9 cellular contexts compared by ENCODE assay signal in the genomic region with DNA sequence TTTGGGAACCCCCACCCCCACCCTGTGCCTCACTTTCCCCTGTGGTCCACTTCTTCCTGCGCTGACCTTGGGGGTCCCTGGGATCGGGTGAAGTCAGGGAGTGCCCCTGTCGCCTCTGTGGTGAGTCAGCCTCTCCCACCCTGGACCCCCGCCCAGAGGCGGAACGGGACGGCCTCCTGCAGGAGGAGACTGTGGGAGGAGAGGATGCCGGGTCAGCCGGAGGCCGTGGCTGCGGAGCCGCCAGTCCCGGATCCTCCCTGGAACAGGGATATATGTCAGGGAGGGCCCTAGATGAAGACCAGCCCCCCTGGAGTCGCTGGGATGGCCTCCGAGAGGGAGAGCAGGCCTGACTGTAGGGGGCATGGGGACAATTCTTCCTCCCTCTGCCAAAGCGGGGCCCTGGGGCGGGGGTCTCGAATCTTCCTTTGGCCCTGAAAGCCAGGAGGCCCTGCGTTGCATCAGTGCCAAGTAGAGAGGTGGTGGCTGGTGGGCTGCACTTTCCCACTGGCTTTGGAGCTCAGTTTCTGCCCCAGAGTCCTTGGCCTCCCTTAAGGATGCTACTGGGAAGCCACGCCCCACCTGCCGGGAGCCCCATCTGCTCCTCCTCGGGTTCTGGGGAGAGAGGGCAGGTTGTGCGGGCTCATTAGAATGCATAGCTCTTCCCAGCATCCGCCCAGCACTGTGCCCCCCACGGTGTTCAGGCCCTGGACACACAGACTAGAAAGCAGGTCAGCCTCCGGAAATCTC. TPM values are rescaled to one million over a fixed set of nuclear protein-coding genes. Genes with fewer than 3 reads are reported as not detected.
DNase-seq lines count a peak whose midpoint lies in the region; ATAC-seq and TF ChIP-seq lines count a peak whose summit lies in the region.
"Had no signal": no experiment of that assay in that cellular context is flagged by ENCODE, and none has a peak within 500 bp of the region (broad histone marks: within the 10 kb centered on the region; RNA-seq: fewer than 3 reads in every experiment).

No MANE protein-coding gene starts in this region.

- peaks cover 5% of the 10 kb centered on the region for H3K9me3 Mint-ChIP-seq in WTC11
- H3K9me3 Mint-ChIP-seq in activated T-helper 1 cell treated with anti-CD3 and anti-CD28 coated beads, Interleukin-12 subunit alpha, Interleukin-12 subunit beta, Interleukin-2, Interleukin-4 antibody, amounts not matched to agents 30 ng/mL and 10 ng/mL and 1 ng/mL, durations not matched to agents 14 hours and 24 hours and 36 hours, result no peaks in the 10 kb centered on the region

- peak overlapping the region; percentile 88 for H3K27ac Mint-ChIP-seq in WTC11
- no peak overlapping the region for H3K27ac Mint-ChIP-seq in activated T-helper 1 cell treated with anti-CD3 and anti-CD28 coated beads, Interleukin-12 subunit alpha, Interleukin-12 subunit beta, Interleukin-2, Interleukin-4 antibody, amounts not matched to agents 30 ng/mL and 10 ng/mL and 1 ng/mL, durations not matched to agents 14 hours and 24 hours and 36 hours

- ATAC-seq in WTC11 (peak; percentile 80), left ventricle myocardium superior (peak; percentile 73), GM21786 (IDR thresholded peaks at IDR 0.05; ENCODE audit: unreplicated experiment) (no peak), GM19467 (IDR thresholded peaks at IDR 0.05; ENCODE audit: unreplicated experiment) (no peak)

- peak overlapping the region; percentile 54 for H3K4me3 ChIP-seq in HFF-Myc (replicated peaks; ENCODE audit: low read depth, low read length)
- H3K4me3 ChIP-seq in retinal pigment epithelial cell (ENCODE audit: low read length), result peak overlapping the region; percentile 84

- H3K36me3 Mint-ChIP-seq in WTC11, result peaks cover 8% of the 10 kb centered on the region
- no peaks in the 10 kb centered on the region for H3K36me3 Mint-ChIP-seq in activated T-helper 1 cell treated with anti-CD3 and anti-CD28 coated beads, Interleukin-12 subunit alpha, Interleukin-12 subunit beta, Interleukin-2, Interleukin-4 antibody, amounts not matched to agents 30 ng/mL and 10 ng/mL and 1 ng/mL, durations not matched to agents 14 hours and 24 hours and 36 hours (ENCODE audit: low read depth)

- DNase-seq in HFF-Myc (ENCODE audit: extremely low read depth, low read depth) (no peak), WTC11 (ENCODE audit: low spot score) (peak; percentile 95), left ventricle myocardium superior (peak; percentile 81), retinal pigment epithelial cell (ENCODE audit: low read depth) (no peak), SIG-M5 treated with dmso at 0.1 percent for 504 hours (lab: John Stamatoyannopoulos, UW; ENCODE audit: unreplicated experiment) (no peak)
- no peak for DNase-seq in activated T-helper 1 cell treated with anti-CD3 and anti-CD28 coated beads, Interleukin-12 subunit alpha, Interleukin-12 subunit beta, Interleukin-2, Interleukin-4 antibody, amounts not matched to agents 30 ng/mL and 10 ng/mL and 1 ng/mL, durations not matched to agents 14 hours and 24 hours and 36 hours (ENCODE audit: low spot score)

- no peaks in the 10 kb centered on the region for H3K27me3 Mint-ChIP-seq in WTC11 (ENCODE audit: low read depth)
- peaks cover 41% of the 10 kb centered on the region for H3K27me3 Mint-ChIP-seq in activated T-helper 1 cell treated with anti-CD3 and anti-CD28 coated beads, Interleukin-12 subunit alpha, Interleukin-12 subunit beta, Interleukin-2, Interleukin-4 antibody, amounts not matched to agents 30 ng/mL and 10 ng/mL and 1 ng/mL, durations not matched to agents 14 hours and 24 hours and 36 hours (ENCODE audit: insufficient read depth)

- peaks cover 55% of the 10 kb centered on the region for H3K4me1 Mint-ChIP-seq in WTC11
- no peaks in the 10 kb centered on the region for H3K4me1 Mint-ChIP-seq in activated T-helper 1 cell treated with anti-CD3 and anti-CD28 coated beads, Interleukin-12 subunit alpha, Interleukin-12 subunit beta, Interleukin-2, Interleukin-4 antibody, amounts not matched to agents 30 ng/mL and 10 ng/mL and 1 ng/mL, durations not matched to agents 14 hours and 24 hours and 36 hours (ENCODE audit: low read depth)

- no peak for TF ChIP-seq CTCF in HFF-Myc (IDR thresholded peaks at IDR 0.05; ENCODE audit: low read depth, low read length, missing control alignments)
- no peak for TF ChIP-seq CTCF in WTC11 (IDR thresholded peaks at IDR 0.05)
- no peak for TF ChIP-seq CTCF in retinal pigment epithelial cell (conservative IDR thresholded peaks at IDR 0.05; ENCODE audit: low read depth, low read length)

- peak overlapping the region; percentile 83 for H3K4me3 Mint-ChIP-seq in WTC11
- H3K4me3 Mint-ChIP-seq in activated T-helper 1 cell treated with anti-CD3 and anti-CD28 coated beads, Interleukin-12 subunit alpha, Interleukin-12 subunit beta, Interleukin-2, Interleukin-4 antibody, amounts not matched to agents 30 ng/mL and 10 ng/mL and 1 ng/mL, durations not matched to agents 14 hours and 24 hours and 36 hours, result no peak overlapping the region

- CTCF ChIA-PET in WTC11 (lab: Charles Lee), result interaction anchor here (0.6 to 6.1 kb wide), 19 partner anchors 8 to 88 kb away, joined by 3 to 77 read pairs (median 4); no protein-coding TSS in a partner anchor

- intact Hi-C loops in left ventricle myocardium superior (cut with micrococcal nuclease), result no loop called here
- intact Hi-C loops in activated T-helper 1 cell treated with anti-CD3 and anti-CD28 coated beads, Interleukin-12 subunit alpha, Interleukin-12 subunit beta, Interleukin-2, Interleukin-4 antibody, amounts not matched to agents 30 ng/mL and 10 ng/mL and 1 ng/mL, durations not matched to agents 14 hours and 24 hours and 36 hours (cut with micrococcal nuclease), result no loop called here

- POLR2A ChIA-PET in WTC11 (lab: Charles Lee), result interaction anchor here (0.5 to 1.5 kb wide), 14 partner anchors 9 to 101 kb away, joined by 3 to 13 read pairs (median 4); partner anchors contain the start of gene RCC2

TF ChIP-seq in WTC11, 78 proteins besides CTCF, POLR2A, EP300 and RAD21 (continues in another document):
- peak; percentile 9; the same call in 1 of the 2 replicates for TF ChIP-seq E2F5 (CRISPR knock-in tag; IDR thresholded peaks at IDR 0.05)
- no peak for TF ChIP-seq JUN (CRISPR knock-in tag; IDR thresholded peaks at IDR 0.05)
- 0 out of 2 replicates have a peak, but pooled peaks have one; percentile 67 for TF ChIP-seq SMAD3 (CRISPR knock-in tag; IDR thresholded peaks at IDR 0.05; ENCODE audit: borderline replicate concordance)
- TF ChIP-seq TCF7 (CRISPR knock-in tag; IDR thresholded peaks at IDR 0.05; ENCODE audit: low read depth), result no peak
- no peak for TF ChIP-seq ATF6 (CRISPR knock-in tag; IDR thresholded peaks at IDR 0.05)
- 0 out of 2 replicates have a peak, but pooled peaks have one; percentile 11 for TF ChIP-seq ZNF121 (CRISPR knock-in tag; IDR thresholded peaks at IDR 0.05)
- no peak for TF ChIP-seq HMGA2 (CRISPR knock-in tag; IDR thresholded peaks at IDR 0.05)
- no peak for TF ChIP-seq SOX15 (CRISPR knock-in tag; IDR thresholded peaks at IDR 0.05)
- TF ChIP-seq ATF1 (CRISPR knock-in tag; IDR thresholded peaks at IDR 0.05), result no peak
- no peak for TF ChIP-seq PRRX2 (CRISPR knock-in tag; IDR thresholded peaks at IDR 0.05)
- TF ChIP-seq, protein P1, sequence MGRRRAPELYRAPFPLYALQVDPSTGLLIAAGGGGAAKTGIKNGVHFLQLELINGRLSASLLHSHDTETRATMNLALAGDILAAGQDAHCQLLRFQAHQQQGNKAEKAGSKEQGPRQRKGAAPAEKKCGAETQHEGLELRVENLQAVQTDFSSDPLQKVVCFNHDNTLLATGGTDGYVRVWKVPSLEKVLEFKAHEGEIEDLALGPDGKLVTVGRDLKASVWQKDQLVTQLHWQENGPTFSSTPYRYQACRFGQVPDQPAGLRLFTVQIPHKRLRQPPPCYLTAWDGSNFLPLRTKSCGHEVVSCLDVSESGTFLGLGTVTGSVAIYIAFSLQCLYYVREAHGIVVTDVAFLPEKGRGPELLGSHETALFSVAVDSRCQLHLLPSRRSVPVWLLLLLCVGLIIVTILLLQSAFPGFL (CRISPR knock-in tag; IDR thresholded peaks at IDR 0.05; ENCODE audit: borderline replicate concordance), result no peak
- TF ChIP-seq KAT7 (CRISPR knock-in tag; IDR thresholded peaks at IDR 0.05; ENCODE audit: borderline replicate concordance), result no peak
- peak; percentile 80; the same call in 1 of the 2 replicates for TF ChIP-seq ETV6 (CRISPR knock-in tag; IDR thresholded peaks at IDR 0.05)
- TF ChIP-seq ZNF232 (CRISPR knock-in tag; IDR thresholded peaks at IDR 0.05), result peak; percentile 46; the same call in 1 of the 2 replicates

RNA-seq across cellular contexts. Expression of gene ARHGEF10L, which starts 0.9 kb away (rescaled TPM):
- 32.4 to 34.6 TPM (median 34.4 TPM) in 3 replicates for total RNA-seq in WTC11 (2021)
- 54.9 TPM for total RNA-seq in left ventricle myocardium superior
- total RNA-seq in activated T-helper 1 cell treated with anti-CD3 and anti-CD28 coated beads, Interleukin-12 subunit alpha, Interleukin-12 subunit beta, Interleukin-2, Interleukin-4 antibody, amounts not matched to agents 30 ng/mL and 10 ng/mL and 1 ng/mL, durations not matched to agents 14 hours and 24 hours and 36 hours, result not detected in 2 replicates
- total RNA-seq: T-helper 1 cell treated with Interleukin-12 subunit alpha and Interleukin-12 subunit beta and Interleukin-4 antibody, amounts not matched to agents 30 ng/mL and 1 ng/mL, for 36 hours had no signal

Comparison
In these comparisons a context has a peak if more than half of its experiments do, and no peak if none do; other contexts are left out.
1. DNase-seq: peak in WTC11 (single experiment) and left ventricle myocardium superior (single experiment); none in HFF-Myc (single experiment), retinal pigment epithelial cell (single experiment), SIG-M5 treated with dmso at 0.1 percent for 504 hours (single experiment) and activated T-helper 1 cell treated with anti-CD3 and anti-CD28 coated beads, Interleukin-12 subunit alpha, Interleukin-12 subunit beta, Interleukin-2, Interleukin-4 antibody, amounts not matched to agents 30 ng/mL and 10 ng/mL and 1 ng/mL, durations not matched to agents 14 hours and 24 hours and 36 hours (single experiment).
2. ATAC-seq: peak in WTC11 (single experiment) and left ventricle myocardium superior (single experiment); none in GM21786 (single experiment) and GM19467 (single experiment).
3. RNA of gene ARHGEF10L, which starts 0.9 kb away (total RNA-seq): 54.9 TPM in left ventricle myocardium superior (single experiment) and 32.4 to 34.6 TPM in WTC11; not detected in activated T-helper 1 cell treated with anti-CD3 and anti-CD28 coated beads, Interleukin-12 subunit alpha, Interleukin-12 subunit beta, Interleukin-2, Interleukin-4 antibody, amounts not matched to agents 30 ng/mL and 10 ng/mL and 1 ng/mL, durations not matched to agents 14 hours and 24 hours and 36 hours; every median in the first group is over 10 times any median in the second.